In the genomic region with DNA sequence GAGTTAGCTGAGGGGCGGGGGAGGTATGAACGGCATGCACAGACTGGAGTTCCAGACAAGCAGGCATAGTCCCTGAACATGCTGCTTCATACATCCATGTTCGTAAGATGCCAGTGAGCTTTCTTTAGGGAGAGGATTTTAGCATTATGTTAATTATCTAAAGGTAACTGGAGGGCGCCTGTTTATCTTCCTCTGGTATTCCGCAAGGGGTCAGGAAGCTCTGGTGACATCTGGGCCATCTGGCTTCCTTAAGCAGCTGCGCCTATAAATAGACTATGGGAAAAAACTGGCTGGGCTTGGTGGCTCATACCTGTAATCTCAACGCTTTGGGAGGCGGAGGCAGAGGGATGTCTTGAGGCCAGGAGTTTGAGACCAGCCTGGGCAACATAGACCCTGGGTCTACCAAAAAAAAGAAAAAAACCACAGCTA, we compare ENCODE assay signal across 1 cellular context.
TF ChIP-seq lines count a peak whose summit lies in the region.

No MANE protein-coding gene starts in this region.

TF ChIP-seq in K562, 482 proteins besides CTCF, POLR2A, EP300 and RAD21 (continued from another document and continues in another):
- TF ChIP-seq, protein P1, sequence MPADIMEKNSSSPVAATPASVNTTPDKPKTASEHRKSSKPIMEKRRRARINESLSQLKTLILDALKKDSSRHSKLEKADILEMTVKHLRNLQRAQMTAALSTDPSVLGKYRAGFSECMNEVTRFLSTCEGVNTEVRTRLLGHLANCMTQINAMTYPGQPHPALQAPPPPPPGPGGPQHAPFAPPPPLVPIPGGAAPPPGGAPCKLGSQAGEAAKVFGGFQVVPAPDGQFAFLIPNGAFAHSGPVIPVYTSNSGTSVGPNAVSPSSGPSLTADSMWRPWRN (IDR thresholded peaks at IDR 0.05; ENCODE audit: low read depth) = no peak
- TF ChIP-seq ZBTB1 (CRISPR knock-in tag; IDR thresholded peaks at IDR 0.05; ENCODE audit: borderline replicate concordance, low read depth) (no peak), ZBTB8A (IDR thresholded peaks at IDR 0.05; ENCODE audit: partially characterized antibody) (no peak), SRSF1 (IDR thresholded peaks at IDR 0.05; ENCODE audit: low read depth, low read length) (no peak), CBX8 (IDR thresholded peaks at IDR 0.05; ENCODE audit: borderline replicate concordance, extremely low read depth, low read depth, low read length, poor library complexity, severe bottlenecking) (no peak), ZNF408 (CRISPR knock-in tag; IDR thresholded peaks at IDR 0.05; ENCODE audit: low read depth) (no peak), TCF7 (IDR thresholded peaks at IDR 0.05; ENCODE audit: borderline replicate concordance) (no peak), NCOA1 (IDR thresholded peaks at IDR 0.05; ENCODE audit: low read depth) (no peak), RBM25 (IDR thresholded peaks at IDR 0.05; ENCODE audit: low read depth, low read length, severe bottlenecking) (no peak), HDAC2 (IDR thresholded peaks at IDR 0.05) (no peak), LARP7 (IDR thresholded peaks at IDR 0.05) (no peak), C11orf30 (IDR thresholded peaks at IDR 0.05; ENCODE audit: low read depth) (no peak), SIN3A (IDR thresholded peaks at IDR 0.05; ENCODE audit: borderline replicate concordance in 2 of 2, control insufficient read depth in 1 of 2, low read depth in 2 of 2, low read length in 2 of 2) (peak; percentile 40 to 45; a peak in 2 of 4 replicates), ZNF589 (CRISPR knock-in tag; IDR thresholded peaks at IDR 0.05; ENCODE audit: low read depth) (no peak), ARID1B (IDR thresholded peaks at IDR 0.05) (peak; percentile 79), SP2 (IDR thresholded peaks at IDR 0.05; ENCODE audit: extremely low read depth, low read depth, low read length, poor library complexity, severe bottlenecking) (no peak), MIER1 (IDR thresholded peaks at IDR 0.05; ENCODE audit: low read depth) (no peak), FOS (IDR thresholded peaks at IDR 0.05; ENCODE audit: extremely low read depth, insufficient read length) (no peak), HIVEP1 (CRISPR knock-in tag; IDR thresholded peaks at IDR 0.05) (no peak), CREM (IDR thresholded peaks at IDR 0.05; ENCODE audit: low read depth) (no peak), DACH1 (IDR thresholded peaks at IDR 0.05; ENCODE audit: partially characterized antibody) (no peak), ZNF12 (CRISPR knock-in tag; IDR thresholded peaks at IDR 0.05) (no peak), HDAC1 (IDR thresholded peaks at IDR 0.05) (0 out of 4 replicates have a peak, but pooled peaks of 1 of the 2 experiments have one; percentile 38), ELF1 (tag; IDR thresholded peaks at IDR 0.05) (no peak), CBFA2T3 (IDR thresholded peaks at IDR 0.05) (peak; percentile 90), BRF1 (IDR thresholded peaks at IDR 0.05; ENCODE audit: borderline replicate concordance, extremely low read depth, insufficient read length) (no peak), POLR2AphosphoS5 (IDR thresholded peaks at IDR 0.05; ENCODE audit: control insufficient read depth, insufficient read depth, low read depth, low read length) (peak; percentile 91), KDM1A (IDR thresholded peaks at IDR 0.05) (peak; percentile 52 to 61; a peak in 2 of 4 replicates), NR4A1 (CRISPR knock-in tag; IDR thresholded peaks at IDR 0.05) (no peak), NR4A1 (tag; IDR thresholded peaks at IDR 0.05) (no peak), CTBP1 (IDR thresholded peaks at IDR 0.05; ENCODE audit: borderline replicate concordance) (peak; percentile 76)
- TF ChIP-seq, protein P2, sequence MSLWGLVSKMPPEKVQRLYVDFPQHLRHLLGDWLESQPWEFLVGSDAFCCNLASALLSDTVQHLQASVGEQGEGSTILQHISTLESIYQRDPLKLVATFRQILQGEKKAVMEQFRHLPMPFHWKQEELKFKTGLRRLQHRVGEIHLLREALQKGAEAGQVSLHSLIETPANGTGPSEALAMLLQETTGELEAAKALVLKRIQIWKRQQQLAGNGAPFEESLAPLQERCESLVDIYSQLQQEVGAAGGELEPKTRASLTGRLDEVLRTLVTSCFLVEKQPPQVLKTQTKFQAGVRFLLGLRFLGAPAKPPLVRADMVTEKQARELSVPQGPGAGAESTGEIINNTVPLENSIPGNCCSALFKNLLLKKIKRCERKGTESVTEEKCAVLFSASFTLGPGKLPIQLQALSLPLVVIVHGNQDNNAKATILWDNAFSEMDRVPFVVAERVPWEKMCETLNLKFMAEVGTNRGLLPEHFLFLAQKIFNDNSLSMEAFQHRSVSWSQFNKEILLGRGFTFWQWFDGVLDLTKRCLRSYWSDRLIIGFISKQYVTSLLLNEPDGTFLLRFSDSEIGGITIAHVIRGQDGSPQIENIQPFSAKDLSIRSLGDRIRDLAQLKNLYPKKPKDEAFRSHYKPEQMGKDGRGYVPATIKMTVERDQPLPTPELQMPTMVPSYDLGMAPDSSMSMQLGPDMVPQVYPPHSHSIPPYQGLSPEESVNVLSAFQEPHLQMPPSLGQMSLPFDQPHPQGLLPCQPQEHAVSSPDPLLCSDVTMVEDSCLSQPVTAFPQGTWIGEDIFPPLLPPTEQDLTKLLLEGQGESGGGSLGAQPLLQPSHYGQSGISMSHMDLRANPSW (CRISPR knock-in tag; IDR thresholded peaks at IDR 0.05) = no peak
- TF ChIP-seq, protein P3, sequence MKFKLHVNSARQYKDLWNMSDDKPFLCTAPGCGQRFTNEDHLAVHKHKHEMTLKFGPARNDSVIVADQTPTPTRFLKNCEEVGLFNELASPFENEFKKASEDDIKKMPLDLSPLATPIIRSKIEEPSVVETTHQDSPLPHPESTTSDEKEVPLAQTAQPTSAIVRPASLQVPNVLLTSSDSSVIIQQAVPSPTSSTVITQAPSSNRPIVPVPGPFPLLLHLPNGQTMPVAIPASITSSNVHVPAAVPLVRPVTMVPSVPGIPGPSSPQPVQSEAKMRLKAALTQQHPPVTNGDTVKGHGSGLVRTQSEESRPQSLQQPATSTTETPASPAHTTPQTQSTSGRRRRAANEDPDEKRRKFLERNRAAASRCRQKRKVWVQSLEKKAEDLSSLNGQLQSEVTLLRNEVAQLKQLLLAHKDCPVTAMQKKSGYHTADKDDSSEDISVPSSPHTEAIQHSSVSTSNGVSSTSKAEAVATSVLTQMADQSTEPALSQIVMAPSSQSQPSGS (CRISPR knock-in tag; IDR thresholded peaks at IDR 0.05) = no peak
- TF ChIP-seq, protein P4, sequence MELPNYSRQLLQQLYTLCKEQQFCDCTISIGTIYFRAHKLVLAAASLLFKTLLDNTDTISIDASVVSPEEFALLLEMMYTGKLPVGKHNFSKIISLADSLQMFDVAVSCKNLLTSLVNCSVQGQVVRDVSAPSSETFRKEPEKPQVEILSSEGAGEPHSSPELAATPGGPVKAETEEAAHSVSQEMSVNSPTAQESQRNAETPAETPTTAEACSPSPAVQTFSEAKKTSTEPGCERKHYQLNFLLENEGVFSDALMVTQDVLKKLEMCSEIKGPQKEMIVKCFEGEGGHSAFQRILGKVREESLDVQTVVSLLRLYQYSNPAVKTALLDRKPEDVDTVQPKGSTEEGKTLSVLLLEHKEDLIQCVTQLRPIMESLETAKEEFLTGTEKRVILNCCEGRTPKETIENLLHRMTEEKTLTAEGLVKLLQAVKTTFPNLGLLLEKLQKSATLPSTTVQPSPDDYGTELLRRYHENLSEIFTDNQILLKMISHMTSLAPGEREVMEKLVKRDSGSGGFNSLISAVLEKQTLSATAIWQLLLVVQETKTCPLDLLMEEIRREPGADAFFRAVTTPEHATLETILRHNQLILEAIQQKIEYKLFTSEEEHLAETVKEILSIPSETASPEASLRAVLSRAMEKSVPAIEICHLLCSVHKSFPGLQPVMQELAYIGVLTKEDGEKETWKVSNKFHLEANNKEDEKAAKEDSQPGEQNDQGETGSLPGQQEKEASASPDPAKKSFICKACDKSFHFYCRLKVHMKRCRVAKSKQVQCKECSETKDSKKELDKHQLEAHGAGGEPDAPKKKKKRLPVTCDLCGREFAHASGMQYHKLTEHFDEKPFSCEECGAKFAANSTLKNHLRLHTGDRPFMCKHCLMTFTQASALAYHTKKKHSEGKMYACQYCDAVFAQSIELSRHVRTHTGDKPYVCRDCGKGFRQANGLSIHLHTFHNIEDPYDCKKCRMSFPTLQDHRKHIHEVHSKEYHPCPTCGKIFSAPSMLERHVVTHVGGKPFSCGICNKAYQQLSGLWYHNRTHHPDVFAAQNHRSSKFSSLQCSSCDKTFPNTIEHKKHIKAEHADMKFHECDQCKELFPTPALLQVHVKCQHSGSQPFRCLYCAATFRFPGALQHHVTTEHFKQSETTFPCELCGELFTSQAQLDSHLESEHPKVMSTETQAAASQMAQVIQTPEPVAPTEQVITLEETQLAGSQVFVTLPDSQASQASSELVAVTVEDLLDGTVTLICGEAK (IDR thresholded peaks at IDR 0.05) = no peak
- TF ChIP-seq, protein P4 (CRISPR knock-in tag; IDR thresholded peaks at IDR 0.05) = no peak
- TF ChIP-seq, protein P5, sequence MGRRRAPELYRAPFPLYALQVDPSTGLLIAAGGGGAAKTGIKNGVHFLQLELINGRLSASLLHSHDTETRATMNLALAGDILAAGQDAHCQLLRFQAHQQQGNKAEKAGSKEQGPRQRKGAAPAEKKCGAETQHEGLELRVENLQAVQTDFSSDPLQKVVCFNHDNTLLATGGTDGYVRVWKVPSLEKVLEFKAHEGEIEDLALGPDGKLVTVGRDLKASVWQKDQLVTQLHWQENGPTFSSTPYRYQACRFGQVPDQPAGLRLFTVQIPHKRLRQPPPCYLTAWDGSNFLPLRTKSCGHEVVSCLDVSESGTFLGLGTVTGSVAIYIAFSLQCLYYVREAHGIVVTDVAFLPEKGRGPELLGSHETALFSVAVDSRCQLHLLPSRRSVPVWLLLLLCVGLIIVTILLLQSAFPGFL (CRISPR knock-in tag; IDR thresholded peaks at IDR 0.05) = no peak
- TF ChIP-seq, protein P6, sequence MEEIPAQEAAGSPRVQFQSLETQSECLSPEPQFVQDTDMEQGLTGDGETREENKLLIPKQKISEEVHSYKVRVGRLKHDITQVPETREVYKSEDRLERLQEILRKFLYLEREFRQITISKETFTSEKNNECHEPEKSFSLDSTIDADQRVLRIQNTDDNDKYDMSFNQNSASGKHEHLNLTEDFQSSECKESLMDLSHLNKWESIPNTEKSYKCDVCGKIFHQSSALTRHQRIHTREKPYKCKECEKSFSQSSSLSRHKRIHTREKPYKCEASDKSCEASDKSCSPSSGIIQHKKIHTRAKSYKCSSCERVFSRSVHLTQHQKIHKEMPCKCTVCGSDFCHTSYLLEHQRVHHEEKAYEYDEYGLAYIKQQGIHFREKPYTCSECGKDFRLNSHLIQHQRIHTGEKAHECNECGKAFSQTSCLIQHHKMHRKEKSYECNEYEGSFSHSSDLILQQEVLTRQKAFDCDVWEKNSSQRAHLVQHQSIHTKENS (CRISPR knock-in tag; IDR thresholded peaks at IDR 0.05) = no peak
- TF ChIP-seq, protein P7, sequence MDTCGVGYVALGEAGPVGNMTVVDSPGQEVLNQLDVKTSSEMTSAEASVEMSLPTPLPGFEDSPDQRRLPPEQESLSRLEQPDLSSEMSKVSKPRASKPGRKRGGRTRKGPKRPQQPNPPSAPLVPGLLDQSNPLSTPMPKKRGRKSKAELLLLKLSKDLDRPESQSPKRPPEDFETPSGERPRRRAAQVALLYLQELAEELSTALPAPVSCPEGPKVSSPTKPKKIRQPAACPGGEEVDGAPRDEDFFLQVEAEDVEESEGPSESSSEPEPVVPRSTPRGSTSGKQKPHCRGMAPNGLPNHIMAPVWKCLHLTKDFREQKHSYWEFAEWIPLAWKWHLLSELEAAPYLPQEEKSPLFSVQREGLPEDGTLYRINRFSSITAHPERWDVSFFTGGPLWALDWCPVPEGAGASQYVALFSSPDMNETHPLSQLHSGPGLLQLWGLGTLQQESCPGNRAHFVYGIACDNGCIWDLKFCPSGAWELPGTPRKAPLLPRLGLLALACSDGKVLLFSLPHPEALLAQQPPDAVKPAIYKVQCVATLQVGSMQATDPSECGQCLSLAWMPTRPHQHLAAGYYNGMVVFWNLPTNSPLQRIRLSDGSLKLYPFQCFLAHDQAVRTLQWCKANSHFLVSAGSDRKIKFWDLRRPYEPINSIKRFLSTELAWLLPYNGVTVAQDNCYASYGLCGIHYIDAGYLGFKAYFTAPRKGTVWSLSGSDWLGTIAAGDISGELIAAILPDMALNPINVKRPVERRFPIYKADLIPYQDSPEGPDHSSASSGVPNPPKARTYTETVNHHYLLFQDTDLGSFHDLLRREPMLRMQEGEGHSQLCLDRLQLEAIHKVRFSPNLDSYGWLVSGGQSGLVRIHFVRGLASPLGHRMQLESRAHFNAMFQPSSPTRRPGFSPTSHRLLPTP (IDR thresholded peaks at IDR 0.05; ENCODE audit: borderline replicate concordance, extremely low read depth, insufficient read length) = peak; percentile 42
- TF ChIP-seq, protein P8, sequence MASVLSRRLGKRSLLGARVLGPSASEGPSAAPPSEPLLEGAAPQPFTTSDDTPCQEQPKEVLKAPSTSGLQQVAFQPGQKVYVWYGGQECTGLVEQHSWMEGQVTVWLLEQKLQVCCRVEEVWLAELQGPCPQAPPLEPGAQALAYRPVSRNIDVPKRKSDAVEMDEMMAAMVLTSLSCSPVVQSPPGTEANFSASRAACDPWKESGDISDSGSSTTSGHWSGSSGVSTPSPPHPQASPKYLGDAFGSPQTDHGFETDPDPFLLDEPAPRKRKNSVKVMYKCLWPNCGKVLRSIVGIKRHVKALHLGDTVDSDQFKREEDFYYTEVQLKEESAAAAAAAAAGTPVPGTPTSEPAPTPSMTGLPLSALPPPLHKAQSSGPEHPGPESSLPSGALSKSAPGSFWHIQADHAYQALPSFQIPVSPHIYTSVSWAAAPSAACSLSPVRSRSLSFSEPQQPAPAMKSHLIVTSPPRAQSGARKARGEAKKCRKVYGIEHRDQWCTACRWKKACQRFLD (CRISPR knock-in tag; IDR thresholded peaks at IDR 0.05) = no peak
